ENCODE assay signal across 13 cellular contexts in genomic region chr11:122642472-122642922, GRCh38. TPM values are rescaled to one million over a fixed set of nuclear protein-coding genes. Genes with fewer than 3 reads are reported as not detected.
DNase-seq lines count a peak whose midpoint lies in the region; ATAC-seq and TF ChIP-seq lines count a peak whose summit lies in the region.
"Had no signal": no experiment of that assay in that cellular context is flagged by ENCODE, and none has a peak within 500 bp of the region (broad histone marks: within the 10 kb centered on the region; RNA-seq: fewer than 3 reads in every experiment).

No MANE protein-coding gene starts in this region.

- H3K27ac Mint-ChIP-seq in osteocyte (ENCODE audit: unreplicated experiment) = peak overlapping the region; percentile 93
- H3K27ac Mint-ChIP-seq: activated T-cell treated with anti-CD3 and anti-CD28 coated beads, Interleukin-2, amount 50 U/mL, for 24 hours; memory B cell had no signal

- no peak for ATAC-seq in HG03039 (IDR thresholded peaks at IDR 0.05; ENCODE audit: unreplicated experiment)
- ATAC-seq in GM19324 (IDR thresholded peaks at IDR 0.05; ENCODE audit: low FRiP score, unreplicated experiment) = no peak

- no peaks in the 10 kb centered on the region for H3K9me3 Mint-ChIP-seq in osteocyte (ENCODE audit: unreplicated experiment)
- H3K9me3 Mint-ChIP-seq: activated T-cell treated with anti-CD3 and anti-CD28 coated beads, Interleukin-2, amount 50 U/mL, for 24 hours; memory B cell had no signal

- peaks cover 22% of the 10 kb centered on the region for H3K4me1 Mint-ChIP-seq in osteocyte (ENCODE audit: unreplicated experiment)

- H3K36me3 Mint-ChIP-seq in osteocyte (ENCODE audit: unreplicated experiment) = no peaks in the 10 kb centered on the region
- H3K36me3 Mint-ChIP-seq: memory B cell had no signal

- no peak for TF ChIP-seq CTCF in osteocyte (IDR thresholded peaks at IDR 0.05)

- H3K4me3 Mint-ChIP-seq in osteocyte (ENCODE audit: unreplicated experiment) = peak overlapping the region; percentile 55
- H3K4me3 Mint-ChIP-seq: activated T-cell treated with anti-CD3 and anti-CD28 coated beads, Interleukin-2, amount 50 U/mL, for 24 hours; memory B cell had no signal

- DNase-seq in EL = peak; percentile 94
- peak; percentile 92 for DNase-seq in RPMI7951 (ENCODE audit: low read depth)
- DNase-seq in fibroblast of peridontal ligament (ENCODE audit: extremely low read depth) = peak; percentile 91
- no peak for DNase-seq in osteocyte (ENCODE audit: extremely low spot score, unreplicated experiment)
- no peak for DNase-seq in activated CD4-positive, alpha-beta T cell treated with anti-CD3 and anti-CD28 coated beads for 48 hours
- DNase-seq in GDM1 (lab: John Stamatoyannopoulos, UW) = no peak
- DNase-seq: activated T-cell treated with anti-CD3 and anti-CD28 coated beads, Interleukin-2, amount 50 U/mL, for 24 hours; effector CD8-positive, alpha-beta T cell; NCI-H1436 treated with DMSO at 0.1 percent for 48 hours; testis had no signal

- H3K27me3 Mint-ChIP-seq in osteocyte (ENCODE audit: unreplicated experiment) = no peaks in the 10 kb centered on the region
- H3K27me3 Mint-ChIP-seq: activated T-cell treated with anti-CD3 and anti-CD28 coated beads, Interleukin-2, amount 50 U/mL, for 24 hours had no signal

RNA-seq across cellular contexts. Expression of gene UBASH3B, which starts 13.0 kb away (rescaled TPM):
- total RNA-seq in RPMI7951 (2014; rRNA removed; shearing (Covaris generic)) = 14.3 and 16.0 TPM in 2 replicates
- total RNA-seq in osteocyte = 40.9 and 43.5 TPM in 2 replicates

Comparison
In these comparisons a context has a peak if more than half of its experiments do, and no peak if none do; other contexts are left out.
1. DNase-seq: peak in EL (single experiment), RPMI7951 (single experiment) and fibroblast of peridontal ligament (single experiment); none in osteocyte (single experiment), activated CD4-positive, alpha-beta T cell treated with anti-CD3 and anti-CD28 coated beads for 48 hours (single experiment) and GDM1 (single experiment).